24 cellular contexts compared by ENCODE assay signal in genomic region chr1:227127891-227128290, GRCh38.
DNase-seq lines count a peak whose midpoint lies in the region; ATAC-seq and TF ChIP-seq lines count a peak whose summit lies in the region.
"Had no signal": no experiment of that assay in that cellular context is flagged by ENCODE, and none has a peak within 500 bp of the region (broad histone marks: within the 10 kb centered on the region; RNA-seq: fewer than 3 reads in every experiment).

No MANE protein-coding gene starts in this region.

- no peaks in the 10 kb centered on the region for H3K27me3 Mint-ChIP-seq in endodermal cell (ENCODE audit: insufficient read depth)
- H3K27me3 Mint-ChIP-seq: activated naive CD8-positive, alpha-beta T cell treated with anti-CD3 and anti-CD28 coated beads, Interleukin-2, amount 50 U/mL, for 24 hours; brain had no signal

- H3K4me3 ChIP-seq in endodermal cell (ENCODE audit: low read length) (no peak overlapping the region), tibial nerve (no peak overlapping the region), testis (no peak overlapping the region)
- H3K4me3 ChIP-seq: sigmoid colon, SK-N-MC, upper lobe of left lung had no signal

- TF ChIP-seq POLR2A in tibial nerve (IDR thresholded peaks at IDR 0.05) (no peak), testis (IDR thresholded peaks at IDR 0.05) (no peak)

- TF ChIP-seq CTCF in endodermal cell (conservative IDR thresholded peaks at IDR 0.05) (no peak), tibial nerve (IDR thresholded peaks at IDR 0.05) (no peak), testis (IDR thresholded peaks at IDR 0.05) (no peak)

- WGBS in endodermal cell (ENCODE audit: insufficient coverage in 1 of 2, insufficient read length in 1 of 2), 2 experiments: 92 to 100% methylated on average over 2 to 3 of the region's 3 CpGs
- WGBS in tibial nerve, 2 donors: 91 to 92% methylated on average over 3 of the region's 3 CpGs
- 88 to 92% methylated on average over 3 of the region's 3 CpGs for WGBS in testis, 2 donors

- no peak overlapping the region for H3K4me3 Mint-ChIP-seq in endodermal cell
- H3K4me3 Mint-ChIP-seq: activated naive CD8-positive, alpha-beta T cell treated with anti-CD3 and anti-CD28 coated beads, Interleukin-2, amount 50 U/mL, for 24 hours; brain; HFFc6 had no signal

- H3K9ac ChIP-seq in endodermal cell (ENCODE audit: extremely low read depth, low read length, poor library complexity, severe bottlenecking): no peak overlapping the region

- no peaks in the 10 kb centered on the region for H3K9me3 ChIP-seq in endodermal cell (ENCODE audit: control insufficient read depth, low read length)
- no peaks in the 10 kb centered on the region for H3K9me3 ChIP-seq in tibial nerve
- H3K9me3 ChIP-seq in testis: no peaks in the 10 kb centered on the region
- H3K9me3 ChIP-seq: sigmoid colon, upper lobe of left lung had no signal

- H3K4me1 Mint-ChIP-seq in endodermal cell: peaks cover 3% of the 10 kb centered on the region
- H3K4me1 Mint-ChIP-seq: activated naive CD8-positive, alpha-beta T cell treated with anti-CD3 and anti-CD28 coated beads, Interleukin-2, amount 50 U/mL, for 24 hours; brain had no signal

- H3K4me1 ChIP-seq in endodermal cell (ENCODE audit: control insufficient read depth, insufficient read depth, low read length) (no peaks in the 10 kb centered on the region), tibial nerve (peaks cover 0 to 4% (median 0%) of the 10 kb centered on the region in 4 donors), testis (no peaks in the 10 kb centered on the region)
- H3K4me1 ChIP-seq: sigmoid colon, upper lobe of left lung had no signal

- no peak overlapping the region for H3K27ac ChIP-seq in endodermal cell (ENCODE audit: low read depth, low read length)
- no peak overlapping the region for H3K27ac ChIP-seq in tibial nerve
- no peak overlapping the region for H3K27ac ChIP-seq in testis
- H3K27ac ChIP-seq: RWPE1, sigmoid colon, SK-N-MC, upper lobe of left lung had no signal

- peak; percentile 75 for ATAC-seq in GM18499 (IDR thresholded peaks at IDR 0.05; ENCODE audit: insufficient read depth, unreplicated experiment)
- peak; percentile 46 for ATAC-seq in GM21381 (IDR thresholded peaks at IDR 0.05; ENCODE audit: unreplicated experiment)
- peak; percentile 69 for ATAC-seq in HG03064 (IDR thresholded peaks at IDR 0.05; ENCODE audit: low read depth, unreplicated experiment)
- no peak for ATAC-seq in HG02642 (IDR thresholded peaks at IDR 0.05; ENCODE audit: poor library complexity, unreplicated experiment)
- ATAC-seq: activated naive CD8-positive, alpha-beta T cell treated with anti-CD3 and anti-CD28 coated beads, Interleukin-2, amount 50 U/mL, for 24 hours had no signal

- H3K36me3 ChIP-seq in endodermal cell (ENCODE audit: control insufficient read depth, insufficient read depth, low read length): peaks cover 7% of the 10 kb centered on the region
- H3K36me3 ChIP-seq in tibial nerve: peaks cover 0 to 9% (median 0%) of the 10 kb centered on the region in 3 donors
- H3K36me3 ChIP-seq in testis (ENCODE audit: low read depth, missing control alignments): no peaks in the 10 kb centered on the region

- DNase-seq in endodermal cell: no peak
- no peak for DNase-seq in tibial nerve (ENCODE audit: low spot score in 2 of 2)
- no peak for DNase-seq in testis
- no peak for DNase-seq in amniotic stem cell (lab: John Stamatoyannopoulos, UW)
- DNase-seq: activated CD4-positive, alpha-beta T cell treated with anti-CD3 and anti-CD28 coated beads, Interleukin-2, amount 50 U/mL, for 48 hours; activated naive CD8-positive, alpha-beta T cell treated with anti-CD3 and anti-CD28 coated beads, Interleukin-2, amount 50 U/mL, for 24 hours; Calu3; effector CD8-positive, alpha-beta T cell; foreskin melanocyte; HFFc6; hypothalamus; KG1; NCI-H1694; posterior cingulate gyrus; sigmoid colon; stimulated activated CD4-positive, alpha-beta T cell treated with anti-CD3 and anti-CD28 coated beads, Interleukin-15, amount 100 ng/mL, for 24 hours; upper lobe of left lung had no signal

- peak overlapping the region; percentile 4 for H3K27ac Mint-ChIP-seq in endodermal cell
- H3K27ac Mint-ChIP-seq: activated naive CD8-positive, alpha-beta T cell treated with anti-CD3 and anti-CD28 coated beads, Interleukin-2, amount 50 U/mL, for 24 hours; HFFc6 had no signal

- H3K9me3 Mint-ChIP-seq in endodermal cell: peaks cover 5% of the 10 kb centered on the region
- H3K9me3 Mint-ChIP-seq: activated naive CD8-positive, alpha-beta T cell treated with anti-CD3 and anti-CD28 coated beads, Interleukin-2, amount 50 U/mL, for 24 hours; brain; HFFc6 had no signal

- TF ChIP-seq EP300 in tibial nerve (IDR thresholded peaks at IDR 0.05): no peak

- H3K27me3 ChIP-seq in endodermal cell (ENCODE audit: control insufficient read depth, insufficient read depth, low read length, poor library complexity, severe bottlenecking) (no peaks in the 10 kb centered on the region), tibial nerve (no peaks in the 10 kb centered on the region), testis (no peaks in the 10 kb centered on the region)
- H3K27me3 ChIP-seq: sigmoid colon, upper lobe of left lung had no signal

- intact Hi-C loops in testis (cut with DNase I; ENCODE audit: low total_unique reads): no loop called here

- peaks cover 14% of the 10 kb centered on the region for H3K36me3 Mint-ChIP-seq in endodermal cell (ENCODE audit: low read depth)
